Comparison of ENCODE assay signal across 1 cellular context in the genomic region with DNA sequence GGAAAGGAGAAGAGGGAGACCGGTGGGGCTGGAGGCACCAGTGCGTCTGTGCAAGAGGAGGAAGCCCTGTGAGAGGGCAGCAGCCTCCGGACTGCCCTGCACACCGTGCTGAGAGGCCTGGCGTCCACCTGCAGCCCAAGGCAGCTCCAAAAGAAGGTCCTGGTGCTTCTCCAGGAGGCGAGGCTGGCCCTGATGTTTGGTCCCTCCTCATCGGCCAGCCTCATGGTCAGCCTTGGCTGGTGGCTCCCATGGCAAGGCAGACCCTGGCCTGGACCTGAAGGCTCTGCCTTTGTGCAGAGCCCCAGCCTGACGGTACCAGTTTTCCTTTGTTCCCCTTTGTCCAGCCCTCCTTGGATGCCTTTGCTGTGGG.
TF ChIP-seq lines count a peak whose summit lies in the region.

No MANE protein-coding gene starts in this region.

TF ChIP-seq in HCT116, 20 proteins besides CTCF, POLR2A, EP300 and RAD21 (continued from another document):
- no peak for TF ChIP-seq REST (IDR thresholded peaks at IDR 0.05; ENCODE audit: low read depth)
- TF ChIP-seq SRF (IDR thresholded peaks at IDR 0.05; ENCODE audit: low read depth) = no peak
- no peak for TF ChIP-seq CBX3 (IDR thresholded peaks at IDR 0.05; ENCODE audit: low read depth)
- TF ChIP-seq JUND (IDR thresholded peaks at IDR 0.05) = no peak
- TF ChIP-seq FOSL1 (IDR thresholded peaks at IDR 0.05; ENCODE audit: low read depth) = no peak
